12 cellular contexts compared by ENCODE assay signal in genomic region chr5:54296386-54296785, GRCh38. TPM values are rescaled to one million over a fixed set of nuclear protein-coding genes. Genes with fewer than 3 reads are reported as not detected.
DNase-seq lines count a peak whose midpoint lies in the region; ATAC-seq and TF ChIP-seq lines count a peak whose summit lies in the region.
"Had no signal": no experiment of that assay in that cellular context is flagged by ENCODE, and none has a peak within 500 bp of the region (broad histone marks: within the 10 kb centered on the region; RNA-seq: fewer than 3 reads in every experiment).

No MANE protein-coding gene starts in this region.

- H3K9me3 Mint-ChIP-seq in mesothelial cell of epicardium (no peaks in the 10 kb centered on the region), immature natural killer cell (no peaks in the 10 kb centered on the region), T-cell (no peaks in the 10 kb centered on the region)
- H3K9me3 Mint-ChIP-seq: activated T-helper 17 cell treated with anti-CD3 and anti-CD28 coated beads, Interleukin-2, amount 50 U/mL, for 72 hours had no signal

- H3K4me3 Mint-ChIP-seq in mesothelial cell of epicardium (no peak overlapping the region), immature natural killer cell (no peak overlapping the region), T-cell (no peak overlapping the region)
- H3K4me3 Mint-ChIP-seq: activated T-helper 17 cell treated with anti-CD3 and anti-CD28 coated beads, Interleukin-2, amount 50 U/mL, for 72 hours; B cell had no signal

- peak; percentile 67 for DNase-seq in COLO668 (lab: John Stamatoyannopoulos, UW; ENCODE audit: unreplicated experiment)
- DNase-seq in NCI-H2029 (lab: John Stamatoyannopoulos, UW) = peak; percentile 94
- DNase-seq in T47D (ENCODE audit: low read depth in 1 of 2, low spot score in 1 of 2) = peak; percentile 48 to 86
- DNase-seq in lung (ENCODE audit: low spot score) = peak; percentile 32
- DNase-seq in mesothelial cell of epicardium (ENCODE audit: low spot score in 2 of 2, unreplicated experiment in 2 of 2) = no peak
- DNase-seq in immature natural killer cell = no peak
- no peak for DNase-seq in T-cell
- DNase-seq in WERI-Rb-1 = no peak
- DNase-seq: T-helper 1 cell had no signal

- POLR2A ChIA-PET in T-cell (lab: Charles Lee) = no interaction called here

- H3K36me3 ChIP-seq in lung (ENCODE audit: control insufficient read depth in 2 of 2, insufficient read depth in 2 of 2, low read length in 2 of 2) = no peaks in the 10 kb centered on the region
- H3K36me3 ChIP-seq in WERI-Rb-1 = no peaks in the 10 kb centered on the region

- H3K27ac ChIP-seq in lung (ENCODE audit: low read depth in 1 of 2, low read length in 1 of 2) (peak overlapping the region; percentile 37 to 51), WERI-Rb-1 (no peak overlapping the region)

- no peak overlapping the region for H3K4me3 ChIP-seq in lung
- H3K4me3 ChIP-seq in WERI-Rb-1 (ENCODE audit: low read depth, low read length) = no peak overlapping the region

- H3K27me3 ChIP-seq in lung (ENCODE audit: control insufficient read depth, insufficient read depth) (no peaks in the 10 kb centered on the region), WERI-Rb-1 (ENCODE audit: insufficient read depth, low read depth, severe bottlenecking) (no peaks in the 10 kb centered on the region)

- H3K4me1 ChIP-seq in lung (ENCODE audit: control insufficient read depth in 2 of 2, insufficient read depth in 2 of 2, low read length in 2 of 2) = peaks cover 11 to 22% of the 10 kb centered on the region in 2 donors

- in situ Hi-C loops in T47D (cut with HindIII; ENCODE audit: low pct_unique_long_range_greater_than_20kb, low sequenced_read_pairs) = no loop called here

- 64 to 83% methylated on average over 2 of the region's 2 CpGs for WGBS in lung, 2 donors

- TF ChIP-seq CTCF in lung (IDR thresholded peaks at IDR 0.05; ENCODE audit: control extremely low read depth, extremely low read depth) = no peak
- no peak for TF ChIP-seq CTCF in mesothelial cell of epicardium (IDR thresholded peaks at IDR 0.05; ENCODE audit: unreplicated experiment)
- TF ChIP-seq CTCF in WERI-Rb-1 (IDR thresholded peaks at IDR 0.05; ENCODE audit: low read depth, low read length) = no peak

- CTCF ChIA-PET in T-cell (lab: Charles Lee) = no interaction called here

- H3K36me3 Mint-ChIP-seq in mesothelial cell of epicardium (no peaks in the 10 kb centered on the region), immature natural killer cell (peaks cover 0 to 3% (median 0%) of the 10 kb centered on the region in 3 donors), T-cell (no peaks in the 10 kb centered on the region)

- H3K27me3 Mint-ChIP-seq in mesothelial cell of epicardium (ENCODE audit: low read depth) (no peaks in the 10 kb centered on the region), immature natural killer cell (ENCODE audit: low read depth in 3 of 3) (peaks cover 0 to 4% (median 0%) of the 10 kb centered on the region in 3 donors), T-cell (no peaks in the 10 kb centered on the region)
- H3K27me3 Mint-ChIP-seq: activated T-helper 17 cell treated with anti-CD3 and anti-CD28 coated beads, Interleukin-2, amount 50 U/mL, for 72 hours; B cell had no signal

- peak; percentile 47 for ATAC-seq in lung (ENCODE audit: insufficient read depth, low FRiP score)
- ATAC-seq in T-cell (replicated peaks in 1 of 4) = no peak
- ATAC-seq: activated T-helper 17 cell treated with anti-CD3 and anti-CD28 coated beads, Interleukin-2, amount 50 U/mL, for 72 hours; HCT116 had no signal

- H3K9me3 ChIP-seq in lung (ENCODE audit: control insufficient read depth in 2 of 2, insufficient read depth in 1 of 2, low read length in 1 of 2) = no peaks in the 10 kb centered on the region
- no peaks in the 10 kb centered on the region for H3K9me3 ChIP-seq in WERI-Rb-1 (ENCODE audit: severe bottlenecking)

- H3K4me1 Mint-ChIP-seq in mesothelial cell of epicardium (peaks cover 21% of the 10 kb centered on the region), immature natural killer cell (peaks cover 60 to 87% of the 10 kb centered on the region in 2 donors), T-cell (peaks cover 57 to 66% (median 62%) of the 10 kb centered on the region in 3 donors)

- H3K27ac Mint-ChIP-seq in mesothelial cell of epicardium (no peak overlapping the region), immature natural killer cell (no peak overlapping the region), T-cell (no peak overlapping the region)
- H3K27ac Mint-ChIP-seq: activated T-helper 17 cell treated with anti-CD3 and anti-CD28 coated beads, Interleukin-2, amount 50 U/mL, for 72 hours; B cell had no signal

RNA-seq across cellular contexts. Expression of gene ARL15, which starts 14.0 kb away (rescaled TPM):
- 10 to 100 TPM; 18.2 to 66.2 TPM for total RNA-seq in lung
- 10 to 100 TPM in 1 of 2 donors, 1 to 10 TPM in 1; 5.7 to 11.5 TPM for polyA plus RNA-seq in lung
- total RNA-seq in mesothelial cell of epicardium = 20.0 to 24.8 TPM (median 22.2 TPM) in 3 replicates
- 10 to 100 TPM; 15.0 to 20.3 (median 16.2) TPM for polyA plus RNA-seq in immature natural killer cell
- total RNA-seq in T-cell = 10 to 100 TPM; 10.7 to 21.6 (median 11.7) TPM

Comparison
In these comparisons a context has a peak if more than half of its experiments do, and no peak if none do; other contexts are left out.
1. DNase-seq: peak in COLO668 (single experiment), NCI-H2029 (single experiment), T47D (2 of 2) and lung (single experiment); none in mesothelial cell of epicardium (0 of 2), immature natural killer cell (0 of 3), T-cell (0 of 34) and WERI-Rb-1 (single experiment).